ENCODE assay signal across 1 cellular context in genomic region chrX:38800981-38801845, GRCh38.
TF ChIP-seq lines count a peak whose summit lies in the region.

TSS of gene MID1IP1 (plus strand) at chrX:38801459. CDS start at chrX:38804947, 3,488 bp downstream.

TF ChIP-seq in GM12878, 131 proteins besides CTCF, POLR2A, EP300 and RAD21 (continued from another document and continues in another):
- TF ChIP-seq MTA3 (IDR thresholded peaks at IDR 0.05; ENCODE audit: borderline replicate concordance, low read length) (no peak), TCF3 (IDR thresholded peaks at IDR 0.05; ENCODE audit: borderline replicate concordance, insufficient read depth, low read depth, low read length) (no peak), ZZZ3 (IDR thresholded peaks at IDR 0.05; ENCODE audit: control insufficient read depth, insufficient read length, low read depth) (no peak), ETV6 (conservative IDR thresholded peaks at IDR 0.05 in 1 of 2, IDR thresholded peaks at IDR 0.05 in 1 of 2; ENCODE audit: borderline replicate concordance in 1 of 2, low read depth in 1 of 2) (no peak), IKZF2 (IDR thresholded peaks at IDR 0.05) (peak; percentile 55 to 69), E4F1 (IDR thresholded peaks at IDR 0.05; ENCODE audit: borderline replicate concordance, partially characterized antibody) (peak; percentile 60), LARP7 (IDR thresholded peaks at IDR 0.05) (no peak), CBX5 (IDR thresholded peaks at IDR 0.05; ENCODE audit: low read depth) (no peak), NR2F1 (conservative IDR thresholded peaks at IDR 0.05) (peak; percentile 32), IKZF1 (conservative IDR thresholded peaks at IDR 0.05) (peak; percentile 81), SMAD1 (IDR thresholded peaks at IDR 0.05; ENCODE audit: low read depth, partially characterized antibody) (no peak), MXI1 (IDR thresholded peaks at IDR 0.05; ENCODE audit: low read depth, low read length) (peak; percentile 46; the same call in 1 of the 2 replicates), USF2 (IDR thresholded peaks at IDR 0.05; ENCODE audit: borderline replicate concordance, low read depth, low read length) (peak; percentile 16; the same call in 1 of the 2 replicates), ATF2 (IDR thresholded peaks at IDR 0.05; ENCODE audit: low read length) (no peak), BCL11A (IDR thresholded peaks at IDR 0.05; ENCODE audit: low read depth, low read length) (no peak), ELK1 (IDR thresholded peaks at IDR 0.05; ENCODE audit: low read depth, low read length) (no peak), CHD4 (IDR thresholded peaks at IDR 0.05) (no peak), ATF3 (IDR thresholded peaks at IDR 0.05; ENCODE audit: borderline replicate concordance, extremely low read depth, low read depth, low read length) (no peak), PAX5 (IDR thresholded peaks at IDR 0.05; ENCODE audit: borderline replicate concordance, low read depth, low read length) (no peak), FOXM1 (IDR thresholded peaks at IDR 0.05; ENCODE audit: low read depth, low read length) (no peak), PML (IDR thresholded peaks at IDR 0.05; ENCODE audit: low read length) (peak; percentile 48; the same call in 1 of the 2 replicates), CBFB (IDR thresholded peaks at IDR 0.05; ENCODE audit: low read depth) (no peak), BACH1 (IDR thresholded peaks at IDR 0.05; ENCODE audit: borderline replicate concordance) (no peak), SMC3 (IDR thresholded peaks at IDR 0.05; ENCODE audit: borderline replicate concordance, low read length) (no peak), CHD2 (IDR thresholded peaks at IDR 0.05; ENCODE audit: borderline replicate concordance, low read depth, low read length) (peak; percentile 81), IRF3 (IDR thresholded peaks at IDR 0.05) (no peak), ZNF622 (IDR thresholded peaks at IDR 0.05) (no peak), RFX5 (IDR thresholded peaks at IDR 0.05; ENCODE audit: low read depth, low read length) (0 out of 2 replicates have a peak, but pooled peaks have one; percentile 38), SKIL (IDR thresholded peaks at IDR 0.05; ENCODE audit: low read depth, poor library complexity, severe bottlenecking) (peak; percentile 27), NR2C1 (IDR thresholded peaks at IDR 0.05) (no peak), SPI1 (IDR thresholded peaks at IDR 0.05; ENCODE audit: borderline replicate concordance, insufficient read depth, low read depth, low read length) (no peak), TARDBP (IDR thresholded peaks at IDR 0.05; ENCODE audit: borderline replicate concordance) (no peak), BHLHE40 (IDR thresholded peaks at IDR 0.05; ENCODE audit: borderline replicate concordance in 1 of 2, low read depth in 2 of 2, low read length in 1 of 2) (no peak; a peak in 1 of 4 replicates), SMAD5 (IDR thresholded peaks at IDR 0.05; ENCODE audit: low read depth) (no peak; the same call in 1 of the 2 replicates), RBBP5 (conservative IDR thresholded peaks at IDR 0.05) (no peak), NRF1 (conservative IDR thresholded peaks at IDR 0.05; ENCODE audit: low read depth, low read length) (no peak), CREB1 (IDR thresholded peaks at IDR 0.05; ENCODE audit: low read depth) (peak; percentile 50; the same call in 1 of the 2 replicates), MTA2 (IDR thresholded peaks at IDR 0.05; ENCODE audit: low read depth) (no peak), BCLAF1 (IDR thresholded peaks at IDR 0.05) (no peak), CREM (IDR thresholded peaks at IDR 0.05; ENCODE audit: low read depth) (no peak), SIN3A (IDR thresholded peaks at IDR 0.05; ENCODE audit: low read depth, low read length) (no peak), YY1 (IDR thresholded peaks at IDR 0.05; ENCODE audit: low read depth, low read length) (peak; percentile 88), MYB (IDR thresholded peaks at IDR 0.05; ENCODE audit: borderline replicate concordance, low read depth, low read length) (no peak), PKNOX1 (IDR thresholded peaks at IDR 0.05) (no peak), ESRRA (IDR thresholded peaks at IDR 0.05; ENCODE audit: low read length) (no peak), NFIC (IDR thresholded peaks at IDR 0.05; ENCODE audit: low read depth, low read length) (no peak), MAX (IDR thresholded peaks at IDR 0.05; ENCODE audit: low read depth, low read length) (no peak), ZBTB11 (CRISPR knock-in tag; IDR thresholded peaks at IDR 0.05) (no peak)
